ENCODE assay signal across 8 cellular contexts in genomic region chr12:98646165-98646764, GRCh38. TPM values are rescaled to one million over a fixed set of nuclear protein-coding genes. Genes with fewer than 3 reads are reported as not detected.
DNase-seq lines count a peak whose midpoint lies in the region; ATAC-seq and TF ChIP-seq lines count a peak whose summit lies in the region.

No MANE protein-coding gene starts in this region.

- H3K4me1 ChIP-seq in mucosa of stomach (ENCODE audit: control insufficient read depth, insufficient read depth, low read length) = no peaks in the 10 kb centered on the region

- H3K9ac ChIP-seq in mucosa of stomach (ENCODE audit: low read length) = peak overlapping the region; percentile 94

- H3K27me3 ChIP-seq in mucosa of stomach (ENCODE audit: control insufficient read depth, insufficient read depth, low read length) = no peaks in the 10 kb centered on the region

- H3K9me3 ChIP-seq in mucosa of stomach (ENCODE audit: control insufficient read depth, low read length) = no peaks in the 10 kb centered on the region

- H3K36me3 ChIP-seq in mucosa of stomach (ENCODE audit: control insufficient read depth, insufficient read depth, low read length) = peaks cover 4% of the 10 kb centered on the region

- TF ChIP-seq CTCF in choroid plexus epithelial cell (conservative IDR thresholded peaks at IDR 0.05; ENCODE audit: low read depth, low read length) (peak; percentile 21), omental fat pad (IDR thresholded peaks at IDR 0.05) (no peak)

- DNase-seq in NAMALWA (ENCODE audit: low spot score) (peak; percentile 51), choroid plexus epithelial cell (ENCODE audit: low read depth) (peak; percentile 43), germinal center (ENCODE audit: low spot score) (no peak), omental fat pad (ENCODE audit: low spot score) (no peak)
- no peak for DNase-seq in stimulated activated naive CD4-positive, alpha-beta T cell treated with Interleukin-2 at 50 U/mL for 16 hours (lab: John Stamatoyannopoulos, UW)

- peak overlapping the region; percentile 88 for H3K4me3 ChIP-seq in GM08714 (ENCODE audit: low read length)
- H3K4me3 ChIP-seq in choroid plexus epithelial cell (ENCODE audit: low read depth, low read length) = peak overlapping the region; percentile 95
- peak overlapping the region; percentile 91 for H3K4me3 ChIP-seq in mucosa of stomach (ENCODE audit: low read length)

- ATAC-seq in omental fat pad (ENCODE audit: low FRiP score) (no peak), GM18861 (IDR thresholded peaks at IDR 0.05; ENCODE audit: unreplicated experiment) (no peak)

RNA-seq across cellular contexts. Expression of gene APAF1, which starts 1.2 kb away (rescaled TPM):
- total RNA-seq in omental fat pad = 10 to 100 TPM in 3 of 4 donors, 1 to 10 TPM in 1; 8.4 to 24.3 (median 15.5) TPM

RNA-seq across cellular contexts. Expression of gene IKBIP, which starts 1.7 kb away (rescaled TPM):
- total RNA-seq in omental fat pad = 10 to 100 TPM; 13.1 to 22.5 (median 18.0) TPM

RNA-seq across cellular contexts. Expression of gene SLC25A3, which starts 52.8 kb away (rescaled TPM):
- 100 to 1,000 TPM; 323 to 486 (median 454) TPM for total RNA-seq in omental fat pad

Comparison
In these comparisons a context has a peak if more than half of its experiments do, and no peak if none do; other contexts are left out.
1. DNase-seq: peak in NAMALWA (single experiment) and choroid plexus epithelial cell (single experiment); none in germinal center (single experiment), omental fat pad (single experiment) and stimulated activated naive CD4-positive, alpha-beta T cell treated with Interleukin-2 at 50 U/mL for 16 hours (single experiment).
2. Peak in every context shown above with its lines, with median percentiles within 50 percentile points of each other: H3K4me3 ChIP-seq.